9 cellular contexts compared by ENCODE assay signal in the genomic region with DNA sequence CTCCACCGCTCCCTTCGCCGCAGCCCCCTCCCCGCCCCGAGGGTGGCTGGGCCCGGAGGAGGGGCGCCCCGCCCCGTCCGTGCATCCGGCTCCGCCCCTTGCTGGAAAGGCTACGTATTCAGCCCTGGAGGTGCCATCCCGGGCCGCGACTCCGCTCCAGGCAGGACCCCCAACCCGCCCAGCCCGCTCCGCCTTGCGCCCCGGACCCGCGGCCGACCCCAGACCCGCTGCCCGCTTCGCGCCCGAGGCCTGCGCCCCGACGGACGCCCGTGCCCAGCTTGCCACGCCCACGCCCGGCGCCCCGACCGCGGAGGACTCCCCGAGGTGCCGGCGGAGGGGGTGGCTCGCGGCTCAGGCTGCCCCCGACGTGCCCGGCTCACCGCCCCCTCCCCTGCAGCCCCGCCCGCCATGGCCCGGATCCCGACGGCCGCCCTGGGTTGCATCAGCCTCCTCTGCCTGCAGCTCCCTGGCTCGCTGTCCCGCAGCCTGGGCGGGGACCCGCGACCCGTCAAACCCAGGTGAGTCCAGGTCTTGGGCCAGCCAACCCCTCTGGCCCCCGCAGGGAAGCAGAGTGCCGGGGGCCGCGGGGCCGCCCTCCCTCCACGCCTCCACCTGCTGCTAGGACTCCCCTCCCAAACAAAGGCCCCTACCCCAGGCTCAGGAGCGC. TPM values are rescaled to one million over a fixed set of nuclear protein-coding genes. Genes with fewer than 3 reads are reported as not detected.
DNase-seq lines count a peak whose midpoint lies in the region; ATAC-seq and TF ChIP-seq lines count a peak whose summit lies in the region.
"Had no signal": no experiment of that assay in that cellular context is flagged by ENCODE, and none has a peak within 500 bp of the region (broad histone marks: within the 10 kb centered on the region; RNA-seq: fewer than 3 reads in every experiment).

A gene with protein sequence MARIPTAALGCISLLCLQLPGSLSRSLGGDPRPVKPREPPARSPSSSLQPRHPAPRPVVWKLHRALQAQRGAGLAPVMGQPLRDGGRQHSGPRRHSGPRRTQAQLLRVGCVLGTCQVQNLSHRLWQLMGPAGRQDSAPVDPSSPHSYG (plus strand): TSS at position 104 of the 667 bp plus-strand sequence. CDS start 305 bp downstream, at position 409.

- peaks cover 3% of the 10 kb centered on the region for H3K4me1 Mint-ChIP-seq in activated CD4-positive, alpha-beta memory T cell treated with anti-CD3 and anti-CD28 coated beads for 36 hours (ENCODE audit: low read depth)
- H3K4me1 Mint-ChIP-seq in endothelial cell (ENCODE audit: unreplicated experiment) (no peaks in the 10 kb centered on the region), neural crest cell (peaks cover 8% of the 10 kb centered on the region)

- H3K27me3 ChIP-seq in vagina: peaks cover 19% of the 10 kb centered on the region

- peaks cover 2% of the 10 kb centered on the region for H3K36me3 Mint-ChIP-seq in activated CD4-positive, alpha-beta memory T cell treated with anti-CD3 and anti-CD28 coated beads for 36 hours
- H3K36me3 Mint-ChIP-seq in endothelial cell (ENCODE audit: low read depth, unreplicated experiment): no peaks in the 10 kb centered on the region
- H3K36me3 Mint-ChIP-seq in neural crest cell (ENCODE audit: low read depth): no peaks in the 10 kb centered on the region

- intact Hi-C loops in activated CD4-positive, alpha-beta memory T cell treated with anti-CD3 and anti-CD28 coated beads for 36 hours (cut with micrococcal nuclease): no loop called here
- intact Hi-C loops in vagina (cut with DNase I): no loop called here

- H3K27ac ChIP-seq in vagina: no peak within 1 kb of the TSS

- H3K27me3 Mint-ChIP-seq in activated CD4-positive, alpha-beta memory T cell treated with anti-CD3 and anti-CD28 coated beads for 36 hours: peaks cover 3% of the 10 kb centered on the region
- H3K27me3 Mint-ChIP-seq in endothelial cell (ENCODE audit: unreplicated experiment) (peaks cover 32% of the 10 kb centered on the region), neural crest cell (ENCODE audit: low read depth) (peaks cover 45% of the 10 kb centered on the region)

- peak within 1 kb of the TSS; percentile 79 for H3K4me3 Mint-ChIP-seq in activated CD4-positive, alpha-beta memory T cell treated with anti-CD3 and anti-CD28 coated beads for 36 hours
- H3K4me3 Mint-ChIP-seq in endothelial cell (ENCODE audit: unreplicated experiment) (peak within 1 kb of the TSS; percentile 25), neural crest cell (peak within 1 kb of the TSS; percentile 69)

- no peaks in the 10 kb centered on the region for H3K36me3 ChIP-seq in vagina

- POLR2A ChIA-PET in activated CD4-positive, alpha-beta memory T cell treated with anti-CD3 and anti-CD28 coated beads for 36 hours (lab: Charles Lee): interaction anchor here (1.0 to 1.5 kb wide), 2 partner anchors 11 to 44 kb away, joined by 3 to 4 read pairs; a partner anchor contains a TSS

- TF ChIP-seq CTCF in endothelial cell (IDR thresholded peaks at IDR 0.05; ENCODE audit: unreplicated experiment) (no peak), neural crest cell (conservative IDR thresholded peaks at IDR 0.05) (no peak), vagina (IDR thresholded peaks at IDR 0.05) (no peak)

- TF ChIP-seq POLR2A in vagina (IDR thresholded peaks at IDR 0.05): no peak

- peak; percentile 41 for DNase-seq in NCI-H1436 (lab: John Stamatoyannopoulos, UW)
- DNase-seq in NCI-H1436 treated with DMSO at 0.1 percent for 48 hours (lab: John Stamatoyannopoulos, UW): no peak
- DNase-seq in activated CD4-positive, alpha-beta memory T cell treated with anti-CD3 and anti-CD28 coated beads for 36 hours: peak; percentile 80
- peak; percentile 36 for DNase-seq in endothelial cell (ENCODE audit: low spot score)
- peak; percentile 37 for DNase-seq in neural crest cell (ENCODE audit: low read depth, low spot score)
- no peak for DNase-seq in vagina (ENCODE audit: extremely low spot score in 2 of 2)
- DNase-seq in NCI-H2029 treated with DMSO at 0.1 percent for 48 hours (lab: John Stamatoyannopoulos, UW): no peak
- DNase-seq: DND-41 had no signal

- peaks cover 15% of the 10 kb centered on the region for H3K4me1 ChIP-seq in vagina

- H3K9me3 ChIP-seq in vagina: no peaks in the 10 kb centered on the region

- peak within 1 kb of the TSS; percentile 40 to 62 for H3K4me3 ChIP-seq in vagina

- no peaks in the 10 kb centered on the region for H3K9me3 Mint-ChIP-seq in activated CD4-positive, alpha-beta memory T cell treated with anti-CD3 and anti-CD28 coated beads for 36 hours
- no peaks in the 10 kb centered on the region for H3K9me3 Mint-ChIP-seq in endothelial cell (ENCODE audit: unreplicated experiment)
- no peaks in the 10 kb centered on the region for H3K9me3 Mint-ChIP-seq in neural crest cell

- no peak for ATAC-seq in GM21381 (IDR thresholded peaks at IDR 0.05; ENCODE audit: unreplicated experiment)

- CTCF ChIA-PET in activated CD4-positive, alpha-beta memory T cell treated with anti-CD3 and anti-CD28 coated beads for 36 hours (lab: Charles Lee): interaction anchor here (2.7 kb wide), 1 partner anchor 16 kb away, joined by 15 read pairs; no protein-coding TSS in a partner anchor

- no peak within 1 kb of the TSS for H3K27ac Mint-ChIP-seq in activated CD4-positive, alpha-beta memory T cell treated with anti-CD3 and anti-CD28 coated beads for 36 hours
- no peak within 1 kb of the TSS for H3K27ac Mint-ChIP-seq in endothelial cell (ENCODE audit: unreplicated experiment)
- no peak within 1 kb of the TSS for H3K27ac Mint-ChIP-seq in neural crest cell (ENCODE audit: unreplicated experiment)

RNA-seq across cellular contexts. Expression of the gene that starts here (rescaled TPM):
- total RNA-seq in activated CD4-positive, alpha-beta memory T cell treated with anti-CD3 and anti-CD28 coated beads for 36 hours: 1 to 10 TPM; 7.3 to 7.4 TPM
- total RNA-seq in endothelial cell (ENCODE audit: unreplicated experiment) (0.36 TPM), neural crest cell (1.7 TPM in 2 replicates), vagina (not detected)

Comparison
In these comparisons a context has a peak if more than half of its experiments do, and no peak if none do; other contexts are left out.
1. DNase-seq: peak in NCI-H1436 (single experiment), activated CD4-positive, alpha-beta memory T cell treated with anti-CD3 and anti-CD28 coated beads for 36 hours (single experiment) and neural crest cell (single experiment); none in NCI-H1436 treated with DMSO at 0.1 percent for 48 hours (single experiment), vagina (0 of 2) and NCI-H2029 treated with DMSO at 0.1 percent for 48 hours (single experiment).
2. Peak in DNase-seq in endothelial cell; RNA of the gene not detected or under 1 TPM.
3. H3K4me3 Mint-ChIP-seq: peak in every context shown above with its lines; median percentile 79 in activated CD4-positive, alpha-beta memory T cell treated with anti-CD3 and anti-CD28 coated beads for 36 hours; 69 in neural crest cell; 25 in endothelial cell.